ENCODE assay signal across 8 cellular contexts in the genomic region with DNA sequence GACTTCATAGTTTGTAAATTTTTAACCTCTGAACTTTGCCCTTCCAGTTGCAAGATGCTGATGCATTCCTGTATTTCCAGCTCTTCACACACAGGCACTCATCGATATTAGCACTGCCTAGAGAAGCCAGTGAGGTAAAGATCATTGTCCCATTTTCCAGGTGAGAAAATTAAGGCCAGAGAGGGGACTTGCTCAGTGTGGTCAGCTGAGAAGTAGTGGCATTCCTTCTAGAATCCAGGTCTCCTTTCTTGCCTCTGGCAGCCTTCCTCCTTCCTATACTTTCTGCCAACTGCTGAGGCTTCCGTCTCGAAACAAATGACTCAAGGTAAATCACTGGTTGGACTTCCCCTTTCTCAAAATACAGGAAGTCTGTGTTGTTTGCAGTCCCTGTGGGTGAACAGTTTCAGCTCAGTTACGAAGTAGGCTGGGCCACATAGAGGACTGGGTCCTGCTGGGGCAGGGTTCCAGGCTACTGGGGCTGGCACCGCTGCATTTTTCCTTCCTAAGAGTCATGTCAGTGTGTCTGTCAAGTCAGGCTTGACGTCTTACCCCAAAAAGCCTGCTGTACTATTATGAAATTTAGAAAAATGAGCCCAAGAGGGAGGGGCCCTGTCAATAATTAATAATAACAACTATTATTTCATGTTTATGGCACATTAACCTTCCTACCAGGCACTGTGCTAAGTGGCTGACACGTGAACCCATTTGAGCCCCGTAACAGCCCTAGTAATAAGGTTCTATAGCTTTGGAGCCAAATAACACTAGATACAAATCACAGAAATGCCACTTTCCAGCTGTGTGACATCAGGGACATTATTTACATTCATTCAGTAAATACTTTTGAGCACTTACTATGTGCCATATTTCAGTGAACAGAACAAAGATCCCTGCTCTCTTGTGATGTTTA. TPM values are rescaled to one million over a fixed set of nuclear protein-coding genes. Genes with fewer than 3 reads are reported as not detected.
DNase-seq lines count a peak whose midpoint lies in the region; ATAC-seq, FAIRE-seq and TF ChIP-seq lines count a peak whose summit lies in the region.

No MANE protein-coding gene starts in this region.

- TF ChIP-seq CTCF in GM10266 (IDR thresholded peaks at IDR 0.05; ENCODE audit: control insufficient read depth, insufficient read depth, low read depth, missing control alignments) (no peak), endothelial cell (IDR thresholded peaks at IDR 0.05; ENCODE audit: unreplicated experiment) (no peak), upper lobe of left lung (IDR thresholded peaks at IDR 0.05) (no peak)

- H3K4me1 ChIP-seq in upper lobe of left lung: peaks cover 18 to 37% (median 35%) of the 10 kb centered on the region in 4 donors

- H3K27ac ChIP-seq in upper lobe of left lung: peak overlapping the region; percentile 85 to 92 (median 87)

- no peaks in the 10 kb centered on the region for H3K27me3 ChIP-seq in MG63
- no peaks in the 10 kb centered on the region for H3K27me3 ChIP-seq in upper lobe of left lung

- peak overlapping the region; percentile 63 for H3K4me3 Mint-ChIP-seq in endothelial cell (ENCODE audit: unreplicated experiment)

- TF ChIP-seq POLR2A in H54 (IDR thresholded peaks at IDR 0.05; ENCODE audit: low read depth, low read length) (no peak), upper lobe of left lung (IDR thresholded peaks at IDR 0.05) (peak in 1 of 4 donors; percentile 79)

- H3K27me3 Mint-ChIP-seq in endothelial cell (ENCODE audit: unreplicated experiment): peaks cover 5% of the 10 kb centered on the region

- FAIRE-seq in H54 (lab: Jason Lieb, UNC): peak; percentile 88

- DNase-seq in GM10266 (ENCODE audit: extremely low spot score) (peak; percentile 83), H54 (ENCODE audit: insufficient read length, low spot score) (peak; percentile 77), MG63 (peak; percentile 81), endothelial cell (ENCODE audit: low spot score) (peak; percentile 22), non-pigmented ciliary epithelial cell (ENCODE audit: low read depth) (peak; percentile 84), upper lobe of left lung (peak in 1 of 2 donors; percentile 87), occipital lobe (lab: John Stamatoyannopoulos, UW) (no peak)
- peak; percentile 58 for DNase-seq in activated CD4-positive, alpha-beta T cell treated with anti-CD3 and anti-CD28 coated beads, Interleukin-2, amount 50 U/mL, for 1 hour

- TF ChIP-seq EP300 in upper lobe of left lung (IDR thresholded peaks at IDR 0.05): peak in 1 of 4 donors; percentile 72

- no peak overlapping the region for H3K4me3 ChIP-seq in MG63
- peak overlapping the region in 1 of 4 donors; percentile 7 for H3K4me3 ChIP-seq in upper lobe of left lung

- peak overlapping the region; percentile 93 for H3K27ac Mint-ChIP-seq in endothelial cell (ENCODE audit: unreplicated experiment)

- no peaks in the 10 kb centered on the region for H3K9me3 Mint-ChIP-seq in endothelial cell (ENCODE audit: unreplicated experiment)

- H3K36me3 ChIP-seq in MG63 (no peaks in the 10 kb centered on the region), upper lobe of left lung (no peaks in the 10 kb centered on the region)

- ATAC-seq in upper lobe of left lung (ENCODE audit: low FRiP score in 2 of 2): peak; percentile 91 to 94

- H3K4me1 Mint-ChIP-seq in endothelial cell (ENCODE audit: unreplicated experiment): peaks cover 28% of the 10 kb centered on the region

- no peaks in the 10 kb centered on the region for H3K36me3 Mint-ChIP-seq in endothelial cell (ENCODE audit: low read depth, unreplicated experiment)

- 7 to 15% methylated on average over 7 to 8 of the region's 8 CpGs for WGBS in upper lobe of left lung, 2 donors

- H3K9me3 ChIP-seq in MG63 (no peaks in the 10 kb centered on the region), upper lobe of left lung (no peaks in the 10 kb centered on the region)

RNA-seq across cellular contexts. Expression of gene RNF19B, which starts 16.6 kb away (rescaled TPM):
- total RNA-seq in MG63 (2014; rRNA removed; shearing (Covaris generic); ENCODE audit: low replicate concordance): 5.0 and 6.9 TPM in 2 replicates
- total RNA-seq in endothelial cell (ENCODE audit: unreplicated experiment) (18.8 TPM), upper lobe of left lung (10 to 100 TPM; 28.7 to 44.5 (median 37.4) TPM), occipital lobe (37.9 TPM)

RNA-seq across cellular contexts. Expression of gene AK2, which starts 55.4 kb away (rescaled TPM):
- total RNA-seq in MG63 (2014; rRNA removed; shearing (Covaris generic); ENCODE audit: low replicate concordance): 302 and 372 TPM in 2 replicates
- 74.6 TPM for total RNA-seq in endothelial cell (ENCODE audit: unreplicated experiment)
- 100 to 1,000 TPM in 5 of 6 donors, 10 to 100 TPM in 1; 90.1 to 123 (median 115) TPM for total RNA-seq in upper lobe of left lung
- 46.9 TPM for total RNA-seq in occipital lobe
